Comparison of ENCODE assay signal across 9 cellular contexts in genomic region chr9:91191443-91192378, GRCh38.
DNase-seq lines count a peak whose midpoint lies in the region; ATAC-seq and TF ChIP-seq lines count a peak whose summit lies in the region.
"Had no signal": no experiment of that assay in that cellular context is flagged by ENCODE, and none has a peak within 500 bp of the region (broad histone marks: within the 10 kb centered on the region; RNA-seq: fewer than 3 reads in every experiment).

No MANE protein-coding gene starts in this region.

- peaks cover 54 to 82% of the 10 kb centered on the region in 2 donors for H3K4me1 Mint-ChIP-seq in stimulated activated naive B cell treated with anti-CD40 and anti-IgM and Interleukin-4, amounts not matched to agents 10 μg/mL and 1 μg/mL and 100 μg/mL, for 72 hours

- ATAC-seq in stimulated activated naive B cell treated with anti-CD40 and anti-IgM and Interleukin-4, amounts not matched to agents 10 μg/mL and 1 μg/mL and 100 μg/mL, for 72 hours (replicated peaks): peak; percentile 53 to 57

- peak overlapping the region; percentile 99 for H3K27ac ChIP-seq in KMS-11
- H3K27ac ChIP-seq in esophagus (ENCODE audit: low read depth in 2 of 2, low read length in 1 of 2): peak overlapping the region; percentile 51 to 79

- WGBS in esophagus, 2 donors: 82 to 90% methylated on average over 18 of the region's 18 CpGs

- H3K4me3 Mint-ChIP-seq in stimulated activated naive B cell treated with anti-CD40 and anti-IgM and Interleukin-4, amounts not matched to agents 10 μg/mL and 1 μg/mL and 100 μg/mL, for 72 hours: peak overlapping the region; percentile 25 to 45

- peak overlapping the region; percentile 96 for H3K9ac ChIP-seq in KMS-11

- H3K4me1 ChIP-seq in KMS-11 (ENCODE audit: low read depth, poor library complexity, severe bottlenecking) (peaks cover 59% of the 10 kb centered on the region), esophagus (ENCODE audit: control insufficient read depth in 2 of 2, insufficient read depth in 2 of 2, low read length in 1 of 2) (peaks cover 0 to 20% of the 10 kb centered on the region in 2 donors)

- no peaks in the 10 kb centered on the region for H4K20me1 ChIP-seq in KMS-11 (ENCODE audit: insufficient read depth)

- 0 out of 2 replicates have a peak, but pooled peaks cover 6% of the 10 kb centered on the region for H3K79me2 ChIP-seq in KMS-11 (ENCODE audit: insufficient read depth, low read depth)

- no peak for TF ChIP-seq CTCF in KMS-11 (conservative IDR thresholded peaks at IDR 0.05; ENCODE audit: low read depth, low read length)

- H3K27me3 ChIP-seq in KMS-11 (ENCODE audit: insufficient read depth, low read depth): no peaks in the 10 kb centered on the region
- no peaks in the 10 kb centered on the region for H3K27me3 ChIP-seq in esophagus (ENCODE audit: control insufficient read depth in 1 of 2, insufficient read depth in 2 of 2, low read length in 2 of 2)

- H2AFZ ChIP-seq in KMS-11 (ENCODE audit: low read depth): no peak overlapping the region

- no peaks in the 10 kb centered on the region for H3K27me3 Mint-ChIP-seq in stimulated activated naive B cell treated with anti-CD40 and anti-IgM and Interleukin-4, amounts not matched to agents 10 μg/mL and 1 μg/mL and 100 μg/mL, for 72 hours

- H3K36me3 Mint-ChIP-seq in stimulated activated naive B cell treated with anti-CD40 and anti-IgM and Interleukin-4, amounts not matched to agents 10 μg/mL and 1 μg/mL and 100 μg/mL, for 72 hours: peaks cover 11 to 27% of the 10 kb centered on the region in 2 donors

- H3K4me2 ChIP-seq in KMS-11: peak overlapping the region; percentile 97

- H3K36me3 ChIP-seq in KMS-11 (ENCODE audit: insufficient read depth) (no peaks in the 10 kb centered on the region), esophagus (ENCODE audit: control insufficient read depth in 2 of 2, insufficient read depth in 2 of 2, low read length in 1 of 2) (no peaks in the 10 kb centered on the region)

- H3K4me3 ChIP-seq in KMS-11 (IDR thresholded peaks at IDR 0.05; ENCODE audit: insufficient read depth, low read depth, low read length) (no peak overlapping the region), esophagus (ENCODE audit: low read depth in 1 of 2, low read length in 2 of 2) (no peak overlapping the region)

- H3K9me3 Mint-ChIP-seq in stimulated activated naive B cell treated with anti-CD40 and anti-IgM and Interleukin-4, amounts not matched to agents 10 μg/mL and 1 μg/mL and 100 μg/mL, for 72 hours: peaks cover 6 to 9% of the 10 kb centered on the region in 2 donors

- peaks cover 0 to 4% of the 10 kb centered on the region in 2 donors for H3K9me3 ChIP-seq in esophagus (ENCODE audit: control insufficient read depth in 2 of 2, insufficient read depth in 1 of 2, low read depth in 1 of 2, low read length in 1 of 2)

- DNase-seq in NCI-H1092 treated with DMSO at 0.1 percent for 48 hours (lab: John Stamatoyannopoulos, UW) (peak; percentile 22), NCI-H1092 (lab: John Stamatoyannopoulos, UW) (no peak), NCI-H187 (lab: John Stamatoyannopoulos, UW) (no peak), NCI-H2171 treated with DMSO at 0.1 percent for 48 hours (lab: John Stamatoyannopoulos, UW) (no peak), NCI-H2081 (lab: John Stamatoyannopoulos, UW) (no peak)
- DNase-seq in stimulated activated naive B cell treated with anti-CD40 and anti-IgM and Interleukin-4, amounts not matched to agents 10 μg/mL and 1 μg/mL and 100 μg/mL, for 72 hours: peak; percentile 77
- DNase-seq: hippocampal formation had no signal

- peak overlapping the region; percentile 96 for H3K27ac Mint-ChIP-seq in stimulated activated naive B cell treated with anti-CD40 and anti-IgM and Interleukin-4, amounts not matched to agents 10 μg/mL and 1 μg/mL and 100 μg/mL, for 72 hours

Comparison
In these comparisons a context has a peak if more than half of its experiments do, and no peak if none do; other contexts are left out.
1. DNase-seq: peak in NCI-H1092 treated with DMSO at 0.1 percent for 48 hours (single experiment) and stimulated activated naive B cell treated with anti-CD40 and anti-IgM and Interleukin-4, amounts not matched to agents 10 μg/mL and 1 μg/mL and 100 μg/mL, for 72 hours (single experiment); none in NCI-H1092 (single experiment), NCI-H187 (0 of 2), NCI-H2171 treated with DMSO at 0.1 percent for 48 hours (single experiment) and NCI-H2081 (0 of 2).